In the genomic region with DNA sequence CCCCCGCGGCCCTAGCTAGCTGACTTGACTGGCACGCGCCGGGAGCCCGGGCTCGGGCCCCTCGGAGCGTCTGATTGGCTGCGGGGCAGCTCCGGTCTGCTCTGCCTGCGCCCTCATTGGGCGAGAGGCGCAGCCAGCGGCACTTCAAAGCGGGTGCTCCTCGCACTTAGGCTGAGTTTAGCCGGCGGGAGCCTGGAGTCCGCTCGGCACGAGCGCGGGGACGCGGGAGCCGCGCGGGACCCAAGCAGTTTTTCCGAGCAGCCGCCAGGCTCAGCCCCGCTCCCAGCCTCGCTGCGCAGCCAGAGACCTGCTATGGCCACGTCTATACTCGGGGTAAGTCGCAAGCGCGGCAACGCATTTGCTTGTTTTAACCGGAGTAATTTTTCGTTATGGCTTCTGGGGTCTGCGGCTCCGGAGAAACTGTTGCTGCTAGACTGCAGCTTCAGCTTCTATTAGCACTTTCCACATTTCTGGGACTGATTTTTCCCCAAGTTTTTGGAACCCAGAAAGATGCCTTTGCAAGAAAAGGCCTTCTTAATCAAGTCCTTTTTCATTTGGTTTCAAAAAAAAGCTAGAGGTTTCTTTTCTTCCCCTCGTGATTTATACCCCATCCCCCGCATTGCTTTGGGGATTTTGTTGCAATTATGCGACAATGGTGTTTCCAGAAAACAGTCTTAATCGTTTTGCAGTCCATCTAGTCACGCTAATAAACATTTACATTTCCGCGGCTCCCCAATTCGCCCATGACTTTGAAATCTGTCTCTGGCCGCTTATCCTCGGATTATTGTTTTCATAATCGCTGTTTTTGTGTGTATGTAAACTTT, we compare ENCODE assay signal across 8 cellular contexts. TPM values are rescaled to one million over a fixed set of nuclear protein-coding genes. Genes with fewer than 3 reads are reported as not detected.
DNase-seq lines count a peak whose midpoint lies in the region; ATAC-seq, FAIRE-seq and TF ChIP-seq lines count a peak whose summit lies in the region.

A gene (plus strand): TSS at position 174 of the 824 bp plus-strand sequence. CDS start 139 bp downstream, at position 313.

- no peak within 1 kb of the TSS for H3K27ac Mint-ChIP-seq in neural crest cell (ENCODE audit: unreplicated experiment)

- H3K27ac ChIP-seq in Peyer's patch (no peak within 1 kb of the TSS), ectodermal cell (ENCODE audit: insufficient read depth, low read depth, low read length, poor library complexity, severe bottlenecking) (no peak within 1 kb of the TSS), aorta (ENCODE audit: low read depth in 1 of 2, low read length in 2 of 2) (no peak within 1 kb of the TSS)

- H3K9me3 Mint-ChIP-seq in neural crest cell: no peaks in the 10 kb centered on the region

- 1% methylated on average over 52 to 54 of the region's 55 CpGs for WGBS in ectodermal cell, 2 experiments
- 9 to 10% methylated on average over 55 of the region's 55 CpGs for WGBS in aorta, 2 donors

- H3K9me3 ChIP-seq in Peyer's patch: peaks cover 0 to 13% (median 0%) of the 10 kb centered on the region in 4 donors
- H3K9me3 ChIP-seq in ectodermal cell (ENCODE audit: control insufficient read depth, low read length): no peaks in the 10 kb centered on the region
- H3K9me3 ChIP-seq in aorta (ENCODE audit: control insufficient read depth, low read length): no peaks in the 10 kb centered on the region

- peak; percentile 59 for DNase-seq in AG08396 (ENCODE audit: low spot score)
- DNase-seq in GM12891 (ENCODE audit: insufficient read length, low spot score): no peak
- peak in 1 of 3 donors; percentile 59 for DNase-seq in Peyer's patch
- DNase-seq in neural crest cell (ENCODE audit: low read depth, low spot score): peak; percentile 63
- DNase-seq in GOT3 (lab: John Stamatoyannopoulos, UW): no peak
- DNase-seq in pons (ENCODE audit: low spot score): no peak
- DNase-seq in aorta: no peak

- peaks cover 3% of the 10 kb centered on the region for H3K36me3 Mint-ChIP-seq in neural crest cell (ENCODE audit: low read depth)

- intact Hi-C loops in aorta (cut with DNase I): loop anchor here in 1 of 2 donors (10.0 kb wide), 1 partner anchor 1750 kb away; a partner anchor contains a TSS

- H3K27me3 Mint-ChIP-seq in neural crest cell (ENCODE audit: low read depth): peaks cover 98% of the 10 kb centered on the region

- peaks cover 60% of the 10 kb centered on the region for H3K4me1 Mint-ChIP-seq in neural crest cell

- H3K27me3 ChIP-seq in Peyer's patch (peaks cover 0 to 96% of the 10 kb centered on the region in 2 donors), ectodermal cell (ENCODE audit: control insufficient read depth, insufficient read depth, low read length, poor library complexity, severe bottlenecking) (peaks cover 100% of the 10 kb centered on the region), aorta (ENCODE audit: control insufficient read depth in 1 of 2, insufficient read depth in 2 of 2, low read length in 1 of 2) (peaks cover 0 to 2% of the 10 kb centered on the region in 2 donors)

- peak; percentile 65 for FAIRE-seq in GM12891 (lab: Jason Lieb, UNC)

- H3K4me3 Mint-ChIP-seq in neural crest cell: peak within 1 kb of the TSS; percentile 88

- H3K4me3 ChIP-seq in Peyer's patch: peak within 1 kb of the TSS in 3 of 4 donors; percentile 41 to 50 (median 45)
- H3K4me3 ChIP-seq in ectodermal cell (ENCODE audit: insufficient read depth, low read depth, low read length): peak within 1 kb of the TSS; percentile 32
- H3K4me3 ChIP-seq in aorta (ENCODE audit: low read length in 2 of 2): no peak within 1 kb of the TSS

- no peaks in the 10 kb centered on the region for H3K36me3 ChIP-seq in Peyer's patch
- no peaks in the 10 kb centered on the region for H3K36me3 ChIP-seq in ectodermal cell (ENCODE audit: control insufficient read depth, insufficient read depth, low read length)
- H3K36me3 ChIP-seq in aorta (ENCODE audit: control insufficient read depth in 1 of 2, insufficient read depth in 2 of 2, low read length in 1 of 2): no peaks in the 10 kb centered on the region

- TF ChIP-seq POLR2A in GM12891 (IDR thresholded peaks at IDR 0.05; ENCODE audit: low read depth, low read length): no peak
- TF ChIP-seq POLR2A in Peyer's patch (IDR thresholded peaks at IDR 0.05): no peak

- H3K4me1 ChIP-seq in Peyer's patch (peaks cover 0 to 58% (median 29%) of the 10 kb centered on the region in 4 donors), ectodermal cell (ENCODE audit: control insufficient read depth, insufficient read depth, low read length) (peaks cover 36% of the 10 kb centered on the region), aorta (ENCODE audit: control insufficient read depth in 1 of 2, insufficient read depth in 2 of 2, low read length in 2 of 2) (no peaks in the 10 kb centered on the region)

- no peak for TF ChIP-seq CTCF in Peyer's patch (IDR thresholded peaks at IDR 0.05)
- no peak for TF ChIP-seq CTCF in neural crest cell (conservative IDR thresholded peaks at IDR 0.05)

- no peak for ATAC-seq in aorta (ENCODE audit: low FRiP score)

TF ChIP-seq in GM12891, 5 proteins besides CTCF, POLR2A, EP300 and RAD21:
- TF ChIP-seq TAF1 (IDR thresholded peaks at IDR 0.05; ENCODE audit: low read depth, low read length) (no peak), PAX5 (IDR thresholded peaks at IDR 0.05; ENCODE audit: insufficient read depth, low read length, severe bottlenecking) (no peak), POU2F2 (IDR thresholded peaks at IDR 0.05; ENCODE audit: low read depth, low read length) (no peak), SPI1 (IDR thresholded peaks at IDR 0.05; ENCODE audit: low read depth, low read length) (no peak), POLR2AphosphoS5 (IDR thresholded peaks at IDR 0.05; ENCODE audit: low read depth, low read length) (no peak)
TF ChIP-seq in GM12891: peak in this region for 0.

RNA-seq across cellular contexts. Expression of the gene that starts here (rescaled TPM):
- not detected for polyA plus RNA-seq in GM12891 (2012; ENCODE audit: low read depth, missing spikeins)
- not detected for total RNA-seq in Peyer's patch
- polyA plus RNA-seq in ectodermal cell (2013, experiment 1 of 4): not detected
- polyA plus RNA-seq in ectodermal cell (2013, experiment 2 of 4): 0.16 TPM
- polyA plus RNA-seq in ectodermal cell (2013, experiment 3 of 4): 0.53 TPM
- polyA plus RNA-seq in ectodermal cell (2013, experiment 4 of 4): 0.20 TPM
- total RNA-seq in neural crest cell: 1.9 TPM in 2 replicates
- not detected for total RNA-seq in aorta
- under 1 TPM in 1 of 2 donors, not detected in 1; 0.23 TPM for polyA plus RNA-seq in aorta

Comparison
In these comparisons a context has a peak if more than half of its experiments do, and no peak if none do; other contexts are left out.
1. DNase-seq: peak in AG08396 (single experiment) and neural crest cell (single experiment); none in GM12891 (single experiment), GOT3 (single experiment), pons (single experiment) and aorta (0 of 2).
2. H3K4me3 ChIP-seq: peak in Peyer's patch (3 of 4) and ectodermal cell (single experiment); none in aorta (0 of 2).